Comparison of ENCODE assay signal across 8 cellular contexts in the genomic region with DNA sequence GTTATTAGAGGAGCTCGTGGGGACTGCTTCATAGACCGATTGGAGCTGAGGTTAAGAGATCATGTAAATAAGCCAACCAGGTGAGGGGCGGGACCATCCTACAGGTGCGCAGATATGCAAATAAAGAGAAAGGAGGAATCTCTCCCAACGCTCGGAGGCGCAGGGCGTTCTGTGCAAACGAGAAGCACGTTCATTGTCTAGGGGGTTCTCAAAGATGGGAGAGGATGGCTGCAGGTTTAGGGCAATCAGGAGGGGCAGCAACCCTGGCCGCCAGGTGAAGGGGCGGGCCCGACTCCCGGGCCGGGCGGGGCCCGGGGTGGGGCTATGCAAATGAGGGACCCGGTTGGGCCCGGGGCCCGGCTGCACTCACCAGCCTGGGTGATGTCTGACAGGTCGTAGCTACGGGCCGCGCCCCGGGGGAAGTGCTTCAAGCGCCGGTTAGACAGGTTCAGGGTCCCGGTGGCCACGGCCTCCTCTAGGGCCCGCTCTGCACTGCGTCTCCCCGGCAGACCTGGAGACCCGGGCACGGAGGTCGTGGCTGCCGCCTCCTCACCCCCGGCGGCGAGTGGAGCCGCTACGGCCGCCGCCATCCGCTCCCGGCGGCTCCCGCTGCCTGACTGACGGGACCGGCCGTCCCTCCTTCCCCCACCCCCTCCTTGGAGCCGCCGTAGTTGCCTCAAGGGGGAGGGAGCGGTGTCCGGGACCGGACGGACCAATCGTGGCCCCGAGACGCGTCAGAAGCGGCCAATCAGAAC. TPM values are rescaled to one million over a fixed set of nuclear protein-coding genes. Genes with fewer than 3 reads are reported as not detected.
DNase-seq lines count a peak whose midpoint lies in the region; ATAC-seq and TF ChIP-seq lines count a peak whose summit lies in the region.

A gene with protein sequence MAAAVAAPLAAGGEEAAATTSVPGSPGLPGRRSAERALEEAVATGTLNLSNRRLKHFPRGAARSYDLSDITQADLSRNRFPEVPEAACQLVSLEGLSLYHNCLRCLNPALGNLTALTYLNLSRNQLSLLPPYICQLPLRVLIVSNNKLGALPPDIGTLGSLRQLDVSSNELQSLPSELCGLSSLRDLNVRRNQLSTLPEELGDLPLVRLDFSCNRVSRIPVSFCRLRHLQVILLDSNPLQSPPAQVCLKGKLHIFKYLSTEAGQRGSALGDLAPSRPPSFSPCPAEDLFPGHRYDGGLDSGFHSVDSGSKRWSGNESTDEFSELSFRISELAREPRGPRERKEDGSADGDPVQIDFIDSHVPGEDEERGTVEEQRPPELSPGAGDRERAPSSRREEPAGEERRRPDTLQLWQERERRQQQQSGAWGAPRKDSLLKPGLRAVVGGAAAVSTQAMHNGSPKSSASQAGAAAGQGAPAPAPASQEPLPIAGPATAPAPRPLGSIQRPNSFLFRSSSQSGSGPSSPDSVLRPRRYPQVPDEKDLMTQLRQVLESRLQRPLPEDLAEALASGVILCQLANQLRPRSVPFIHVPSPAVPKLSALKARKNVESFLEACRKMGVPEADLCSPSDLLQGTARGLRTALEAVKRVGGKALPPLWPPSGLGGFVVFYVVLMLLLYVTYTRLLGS (minus strand): TSS at position 619 of the 755 bp plus-strand sequence. CDS start 29 bp downstream, at position 590.

- H3K27ac ChIP-seq in SK-N-MC, result peak within 1 kb of the TSS; percentile 90
- H3K27ac ChIP-seq in adrenal gland, result peak within 1 kb of the TSS; percentile 74 to 99 (median 93)
- H3K27ac ChIP-seq in skeletal muscle tissue (ENCODE audit: low read depth, low read length), result peak within 1 kb of the TSS; percentile 91

- TF ChIP-seq CTCF in BE2C (IDR thresholded peaks at IDR 0.05; ENCODE audit: low read depth, low read length) (no peak), adrenal gland (IDR thresholded peaks at IDR 0.05) (peak in 3 of 6 experiments; percentile 3 to 28 (median 9))

- H3K4me3 ChIP-seq in BE2C (ENCODE audit: low read depth, low read length) (peak within 1 kb of the TSS; percentile 79), SK-N-MC (peak within 1 kb of the TSS; percentile 98), adrenal gland (peak within 1 kb of the TSS; percentile 37 to 88 (median 76)), skeletal muscle tissue (ENCODE audit: low read length in 3 of 3) (peak within 1 kb of the TSS; percentile 90 to 96 (median 94))

- peaks cover 10% of the 10 kb centered on the region for H3K4me1 ChIP-seq in BE2C
- H3K4me1 ChIP-seq in adrenal gland (replicated peaks in 1 of 2), result peaks cover 21 to 30% of the 10 kb centered on the region in 2 donors
- peaks cover 28 to 41% (median 32%) of the 10 kb centered on the region in 3 donors for H3K4me1 ChIP-seq in skeletal muscle tissue (ENCODE audit: control insufficient read depth in 3 of 3, insufficient read depth in 3 of 3, low read length in 3 of 3)

- WGBS in adrenal gland, 4 donors, result 0 to 1% (median 0%) methylated on average over 10 to 61 of the region's 61 CpGs

- intact Hi-C loops in adrenal gland (cut with DNase I), result no loop called here

- H3K9ac ChIP-seq in SK-N-MC (ENCODE audit: insufficient read length), result peak within 1 kb of the TSS; percentile 97
- peak within 1 kb of the TSS; percentile 87 to 94 (median 91) for H3K9ac ChIP-seq in skeletal muscle tissue (ENCODE audit: low read depth in 1 of 3, low read length in 3 of 3)

- H3K9me3 ChIP-seq in BE2C, result no peaks in the 10 kb centered on the region
- H3K9me3 ChIP-seq in SK-N-MC (ENCODE audit: low read depth, low read length), result no peaks in the 10 kb centered on the region
- H3K9me3 ChIP-seq in adrenal gland (replicated peaks in 1 of 3), result no peaks in the 10 kb centered on the region
- no peaks in the 10 kb centered on the region for H3K9me3 ChIP-seq in skeletal muscle tissue (ENCODE audit: control insufficient read depth in 3 of 3, low read length in 3 of 3)

- H3K36me3 ChIP-seq in BE2C (peaks cover 10% of the 10 kb centered on the region), SK-N-MC (ENCODE audit: insufficient read depth, low read length) (peaks cover 15% of the 10 kb centered on the region), adrenal gland (replicated peaks in 1 of 2) (peaks cover 0 to 16% of the 10 kb centered on the region in 2 donors), skeletal muscle tissue (ENCODE audit: control insufficient read depth in 3 of 3, insufficient read depth in 3 of 3, low read length in 3 of 3) (peaks cover 16 to 25% (median 19%) of the 10 kb centered on the region in 3 donors)

- TF ChIP-seq POLR2A in GM19099 (IDR thresholded peaks at IDR 0.05; ENCODE audit: extremely low read depth, insufficient read length, low read depth) (peak; percentile 98), adrenal gland (IDR thresholded peaks at IDR 0.05) (peak; percentile 99)

- H3K27me3 ChIP-seq in BE2C, result no peaks in the 10 kb centered on the region
- H3K27me3 ChIP-seq in adrenal gland, result no peaks in the 10 kb centered on the region
- H3K27me3 ChIP-seq in skeletal muscle tissue (ENCODE audit: control insufficient read depth in 3 of 3, insufficient read depth in 3 of 3, low read length in 3 of 3), result no peaks in the 10 kb centered on the region

- DNase-seq in BE2C, result peak; percentile 59
- no peak for DNase-seq in SK-N-MC (ENCODE audit: low read depth, low spot score)
- peak in 6 of 7 donors; percentile 61 to 69 (median 66) for DNase-seq in adrenal gland
- DNase-seq in hepatic stellate cell (ENCODE audit: low spot score), result peak; percentile 100
- DNase-seq in AML-193 (lab: John Stamatoyannopoulos, UW), result no peak

- peak; percentile 13 for ATAC-seq in HG03571 (IDR thresholded peaks at IDR 0.05; ENCODE audit: unreplicated experiment)

RNA-seq across cellular contexts. Expression of the gene that starts here (rescaled TPM):
- polyA plus RNA-seq in BE2C (2012; ENCODE audit: insufficient read depth, insufficient read length, low read depth), result 200 TPM
- total RNA-seq in adrenal gland (100 to 1,000 TPM in 1 of 8 donors, 10 to 100 TPM in 7; 31.7 to 128 (median 59.8) TPM), skeletal muscle tissue (6.3 TPM)
- polyA plus RNA-seq in adrenal gland, result 100 to 1,000 TPM in 2 of 3 donors, 10 to 100 TPM in 1; 15.0 to 235 (median 109) TPM

Comparison
In these comparisons a context has a peak if more than half of its experiments do, and no peak if none do; other contexts are left out.
1. DNase-seq: peak in BE2C (single experiment), adrenal gland (6 of 7) and hepatic stellate cell (single experiment); none in SK-N-MC (single experiment) and AML-193 (0 of 2).
2. Peak in every context shown above with its lines, with median percentiles within 50 percentile points of each other: H3K4me3 ChIP-seq and H3K27ac ChIP-seq.